18 cellular contexts compared by ENCODE assay signal in genomic region chr3:77326586-77326985, GRCh38.
DNase-seq lines count a peak whose midpoint lies in the region; ATAC-seq and TF ChIP-seq lines count a peak whose summit lies in the region.
"Had no signal": no experiment of that assay in that cellular context is flagged by ENCODE, and none has a peak within 500 bp of the region (broad histone marks: within the 10 kb centered on the region; RNA-seq: fewer than 3 reads in every experiment).

No MANE protein-coding gene starts in this region.

- TF ChIP-seq RAD21 in neural cell (conservative IDR thresholded peaks at IDR 0.05), result no peak

- H2AFZ ChIP-seq in Karpas-422 (ENCODE audit: low read length) (peak overlapping the region; percentile 14; the same call in 1 of the 2 replicates), neural cell (ENCODE audit: low read depth, low read length) (no peak overlapping the region)
- H2AFZ ChIP-seq: GM23248 had no signal

- H3K4me1 Mint-ChIP-seq in nephron progenitor cell, result no peaks in the 10 kb centered on the region
- H3K4me1 Mint-ChIP-seq: B cell; CD4-positive, CD25-positive, alpha-beta regulatory T cell had no signal

- no peaks in the 10 kb centered on the region for H4K20me1 ChIP-seq in Karpas-422 (ENCODE audit: insufficient read depth, low read depth, low read length)
- no peaks in the 10 kb centered on the region for H4K20me1 ChIP-seq in neural cell (ENCODE audit: insufficient read depth)
- H4K20me1 ChIP-seq: BLaER1 had no signal

- TF ChIP-seq CTCF in neural cell (IDR thresholded peaks at IDR 0.05; ENCODE audit: poor library complexity, severe bottlenecking) (no peak), nephron progenitor cell (IDR thresholded peaks at IDR 0.05) (no peak)

- H3K4me1 ChIP-seq in Karpas-422 (ENCODE audit: low read length), result peaks cover 9% of the 10 kb centered on the region
- H3K4me1 ChIP-seq: Caco-2 had no signal

- H3K27ac Mint-ChIP-seq in nephron progenitor cell, result no peak overlapping the region
- H3K27ac Mint-ChIP-seq: B cell; CD4-positive, CD25-positive, alpha-beta regulatory T cell; CD8-positive, alpha-beta T cell had no signal

- TF ChIP-seq EP300 in neural cell (conservative IDR thresholded peaks at IDR 0.05; ENCODE audit: poor library complexity, severe bottlenecking), result no peak

- H3K36me3 ChIP-seq in Karpas-422 (ENCODE audit: insufficient read depth, low read length) (no peaks in the 10 kb centered on the region), neural cell (ENCODE audit: insufficient read depth, low read length) (no peaks in the 10 kb centered on the region)
- H3K36me3 ChIP-seq: BLaER1 had no signal

- no peaks in the 10 kb centered on the region for H3K27me3 ChIP-seq in Karpas-422 (ENCODE audit: low read length)
- no peaks in the 10 kb centered on the region for H3K27me3 ChIP-seq in neural cell (ENCODE audit: insufficient read depth, low read depth, low read length)
- H3K27me3 ChIP-seq: BLaER1 had no signal

- H3K9me3 ChIP-seq in Karpas-422 (ENCODE audit: low read length) (no peaks in the 10 kb centered on the region), neural cell (ENCODE audit: low read length) (no peaks in the 10 kb centered on the region)
- H3K9me3 ChIP-seq: BLaER1, Caco-2 had no signal

- H3K79me2 ChIP-seq in Karpas-422 (ENCODE audit: low read length) (no peaks in the 10 kb centered on the region), neural cell (replicated peaks; ENCODE audit: insufficient read depth, low read length) (no peaks in the 10 kb centered on the region)

- H3K36me3 Mint-ChIP-seq in nephron progenitor cell (ENCODE audit: low read depth), result no peaks in the 10 kb centered on the region
- H3K36me3 Mint-ChIP-seq: CD4-positive, CD25-positive, alpha-beta regulatory T cell; CD8-positive, alpha-beta T cell had no signal

- H3K4me3 ChIP-seq in Karpas-422 (ENCODE audit: low read length) (no peak overlapping the region), neural cell (ENCODE audit: low read length) (no peak overlapping the region)
- H3K4me3 ChIP-seq: BLaER1, GM23248 had no signal

- H3K9ac ChIP-seq in Karpas-422 (ENCODE audit: low read length) (no peak overlapping the region), neural cell (ENCODE audit: low read length) (no peak overlapping the region)
- H3K9ac ChIP-seq: BLaER1, GM23248 had no signal

- no peaks in the 10 kb centered on the region for H3K27me3 Mint-ChIP-seq in nephron progenitor cell (ENCODE audit: low read depth, poor library complexity)
- H3K27me3 Mint-ChIP-seq: B cell; CD4-positive, CD25-positive, alpha-beta regulatory T cell had no signal

- no peak overlapping the region for H3K4me3 Mint-ChIP-seq in nephron progenitor cell
- H3K4me3 Mint-ChIP-seq: B cell; CD4-positive, CD25-positive, alpha-beta regulatory T cell; CD8-positive, alpha-beta T cell had no signal

- no peak overlapping the region for H3K27ac ChIP-seq in Karpas-422 (ENCODE audit: low read length)
- peak overlapping the region; percentile 87 for H3K27ac ChIP-seq in neural cell (ENCODE audit: low read length)
- H3K27ac ChIP-seq: BLaER1, C4-2B, GM23248 had no signal

- no peak for DNase-seq in Karpas-422
- peak; percentile 90 for DNase-seq in NCI-H82 (lab: John Stamatoyannopoulos, UW)
- DNase-seq in nephron progenitor cell, result no peak
- DNase-seq in activated T-cell treated with anti-CD3 and anti-CD28 coated beads for 4 hours, result no peak
- DNase-seq: Caco-2; CD4-positive, CD25-positive, alpha-beta regulatory T cell; CD8-positive, alpha-beta T cell; DMS53; DMS79 treated with DMSO at 0.1 percent for 48 hours; GF-D8; GM23248; H7; HCEC 1CT had no signal

- H3K4me2 ChIP-seq in Karpas-422 (ENCODE audit: low read depth, low read length, poor library complexity, severe bottlenecking), result no peak overlapping the region
- H3K4me2 ChIP-seq in neural cell (ENCODE audit: low read length), result no peak overlapping the region

- H3K9me2 ChIP-seq in Karpas-422 (replicated peaks; ENCODE audit: insufficient read depth, low read length) (no peaks in the 10 kb centered on the region), neural cell (ENCODE audit: insufficient read depth, low read length) (no peaks in the 10 kb centered on the region)

- ATAC-seq in GM21360 (IDR thresholded peaks at IDR 0.05; ENCODE audit: unreplicated experiment), result no peak
- ATAC-seq: CD8-positive, alpha-beta T cell had no signal

- no peaks in the 10 kb centered on the region for H3F3A ChIP-seq in neural cell (ENCODE audit: insufficient read depth, low read length, poor library complexity, severe bottlenecking)

- H3K9me3 Mint-ChIP-seq in nephron progenitor cell, result no peaks in the 10 kb centered on the region

TF ChIP-seq in neural cell, 6 proteins besides CTCF, POLR2A, EP300 and RAD21:
- TF ChIP-seq REST (IDR thresholded peaks at IDR 0.05; ENCODE audit: borderline replicate concordance) (no peak), POLR2AphosphoS5 (IDR thresholded peaks at IDR 0.05) (no peak), MXI1 (conservative IDR thresholded peaks at IDR 0.05; ENCODE audit: poor library complexity, severe bottlenecking) (no peak), SMC3 (conservative IDR thresholded peaks at IDR 0.05; ENCODE audit: poor library complexity) (no peak), EZH2 (IDR thresholded peaks at IDR 0.05; ENCODE audit: borderline replicate concordance, insufficient read depth, low read length, poor library complexity, severe bottlenecking) (no peak), TAF1 (IDR thresholded peaks at IDR 0.05; ENCODE audit: low read depth) (no peak)
